Comparison of ENCODE assay signal across 28 cellular contexts in the genomic region with DNA sequence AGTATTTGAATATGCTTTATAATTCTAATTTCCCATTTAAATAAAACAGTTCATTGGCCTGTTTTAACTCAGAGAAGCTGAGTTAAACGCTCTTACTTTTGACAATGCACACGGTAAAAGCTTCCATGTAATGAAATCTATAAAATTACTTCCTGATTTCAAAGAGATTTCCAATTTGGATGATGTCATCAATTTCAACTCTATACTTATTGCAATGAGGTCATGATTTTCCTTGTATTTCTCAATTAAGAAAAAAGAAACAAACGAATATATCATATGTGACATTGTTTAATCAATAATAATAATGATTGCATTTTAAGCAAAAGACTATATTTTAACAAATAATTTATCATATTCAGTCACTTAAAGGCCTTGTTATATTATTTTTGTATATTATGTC.
"Had no signal": no experiment of that assay in that cellular context is flagged by ENCODE, and none has a peak within 500 bp of the region (broad histone marks: within the 10 kb centered on the region; RNA-seq: fewer than 3 reads in every experiment).

No MANE protein-coding gene starts in this region.

- H3K36me3 ChIP-seq: ascending aorta, breast epithelium, cardiac muscle cell, colonic mucosa, esophagus muscularis mucosa, gastrocnemius medialis, heart left ventricle had no signal

- H3K27ac ChIP-seq: ascending aorta, breast epithelium, cardiac muscle cell, colonic mucosa, esophagus muscularis mucosa, foreskin keratinocyte, gastrocnemius medialis, heart left ventricle, VCaP had no signal

- H3K9me3 ChIP-seq: ascending aorta, colonic mucosa, gastrocnemius medialis had no signal

- H3K4me3 ChIP-seq: ascending aorta, breast epithelium, cardiac muscle cell, colonic mucosa, esophagus muscularis mucosa, gastrocnemius medialis, heart left ventricle had no signal

- DNase-seq: activated CD4-positive, alpha-beta memory T cell treated with anti-CD3 and anti-CD28 coated beads, Interleukin-2, amount 10 ng/mL, durations not matched to agents 7 days and 5 days; activated CD4-positive, alpha-beta T cell treated with anti-CD3 and anti-CD28 coated beads for 1 hour; activated CD4-positive, alpha-beta T cell treated with anti-CD3 and anti-CD28 coated beads for 4 hours; activated CD4-positive, alpha-beta T cell treated with anti-CD3 and anti-CD28 coated beads, Interleukin-2, amount 10 ng/mL, durations not matched to agents 7 days and 5 days; activated CD4-positive, alpha-beta T cell treated with anti-CD3 and anti-CD28 coated beads, Interleukin-2, amount 50 U/mL, for 4 hours; activated CD8-positive, alpha-beta memory T cell treated with anti-CD3 and anti-CD28 coated beads, Interleukin-2, amount 50 U/mL, for 48 hours; activated gamma-delta T cell; activated naive CD4-positive, alpha-beta T cell; activated naive CD4-positive, alpha-beta T cell treated with anti-CD3 and anti-CD28 coated beads, Interleukin-2, amount 10 ng/mL, durations not matched to agents 7 days and 5 days; activated naive CD8-positive, alpha-beta T cell treated with anti-CD3 and anti-CD28 coated beads, Interleukin-2, amount 10 ng/mL, durations not matched to agents 7 days and 5 days; activated T-cell treated with anti-CD3 and anti-CD28 coated beads for 4 hours; activated T-cell treated with anti-CD3 and anti-CD28 coated beads, Interleukin-2, amount 50 U/mL, for 24 hours; activated T-cell treated with anti-CD3 and anti-CD28 coated beads, Interleukin-2, amount 50 U/mL, for 72 hours; central memory CD4-positive, alpha-beta T cell; cerebellar nuclear complex; colonic mucosa; effector CD8-positive, alpha-beta T cell; foreskin keratinocyte; gastrocnemius medialis; glutamatergic neuron; heart left ventricle; T-helper 2 cell had no signal

- FAIRE-seq: endometrium had no signal

- H3K4me1 ChIP-seq: ascending aorta, breast epithelium, colonic mucosa, esophagus muscularis mucosa, foreskin keratinocyte, gastrocnemius medialis, heart left ventricle had no signal

- H3K27me3 ChIP-seq: ascending aorta, breast epithelium, cardiac muscle cell, colonic mucosa, esophagus muscularis mucosa, foreskin keratinocyte, gastrocnemius medialis, heart left ventricle had no signal
